ENCODE assay signal across 18 cellular contexts in genomic region chr2:46856336-46856735, GRCh38. TPM values are rescaled to one million over a fixed set of nuclear protein-coding genes. Genes with fewer than 3 reads are reported as not detected.
A peak's percentile ranks its signal among the peaks of the same experiment; 100 is the strongest.
DNase-seq lines count a peak whose midpoint lies in the region; ATAC-seq, FAIRE-seq and TF ChIP-seq lines count a peak whose summit lies in the region.
"Had no signal": no experiment of that assay in that cellular context is flagged by ENCODE, and none has a peak within 500 bp of the region (broad histone marks: within the 10 kb centered on the region; RNA-seq: fewer than 3 reads in every experiment).

No MANE protein-coding gene starts in this region.

- TF ChIP-seq CTCF in left ventricle myocardium inferior (IDR thresholded peaks at IDR 0.05; ENCODE audit: borderline replicate concordance), result no peak
- TF ChIP-seq CTCF in keratinocyte (optimal IDR thresholded peaks at IDR 0.05 in 1 of 3, IDR thresholded peaks at IDR 0.05 in 1 of 3, conservative IDR thresholded peaks at IDR 0.05 in 1 of 3; ENCODE audit: extremely low read depth in 1 of 3, insufficient read depth in 2 of 3, low read length in 3 of 3), result no peak
- TF ChIP-seq CTCF in retinal pigment epithelial cell (conservative IDR thresholded peaks at IDR 0.05; ENCODE audit: low read depth, low read length), result no peak
- TF ChIP-seq CTCF in endodermal cell (conservative IDR thresholded peaks at IDR 0.05), result no peak
- TF ChIP-seq CTCF in type B pancreatic cell (conservative IDR thresholded peaks at IDR 0.05), result no peak

- no peak overlapping the region for H3K4me3 ChIP-seq in left ventricle myocardium inferior
- H3K4me3 ChIP-seq in keratinocyte (ENCODE audit: control insufficient read depth in 2 of 3, extremely low read depth in 1 of 3, insufficient read depth in 2 of 3, low read depth in 1 of 3, low read length in 3 of 3), result no peak overlapping the region
- H3K4me3 ChIP-seq in retinal pigment epithelial cell (ENCODE audit: low read length), result no peak overlapping the region
- H3K4me3 ChIP-seq in endodermal cell (ENCODE audit: low read length), result no peak overlapping the region
- H3K4me3 ChIP-seq: dorsolateral prefrontal cortex had no signal

- H3K36me3 Mint-ChIP-seq in endodermal cell (ENCODE audit: low read depth), result no peaks in the 10 kb centered on the region
- no peaks in the 10 kb centered on the region for H3K36me3 Mint-ChIP-seq in T-helper 2 cell treated with Interferon-gamma antibody and Interleukin-4, amounts not matched to agents 5 μg/mL and 100 μg/mL, for 36 hours (ENCODE audit: low read depth)
- H3K36me3 Mint-ChIP-seq in type B pancreatic cell, result no peaks in the 10 kb centered on the region
- H3K36me3 Mint-ChIP-seq: stimulated activated effector memory CD8-positive, alpha-beta T cell treated with anti-CD3 and anti-CD28 coated beads, Interleukin-12 subunit alpha, Interleukin-12 subunit beta, amount 100 ng/mL, for 72 hours had no signal

- no peak overlapping the region for H3K4me3 Mint-ChIP-seq in endodermal cell
- H3K4me3 Mint-ChIP-seq in T-helper 2 cell treated with Interferon-gamma antibody and Interleukin-4, amounts not matched to agents 5 μg/mL and 100 μg/mL, for 36 hours, result no peak overlapping the region
- no peak overlapping the region for H3K4me3 Mint-ChIP-seq in type B pancreatic cell
- H3K4me3 Mint-ChIP-seq: stimulated activated effector memory CD8-positive, alpha-beta T cell treated with anti-CD3 and anti-CD28 coated beads, Interleukin-12 subunit alpha, Interleukin-12 subunit beta, amount 100 ng/mL, for 72 hours had no signal

- dilution Hi-C loops in keratinocyte (cut with MboI; ENCODE audit: extremely low pct_ligation_motif_present, low sequenced_read_pairs), result no loop called here

- H3K9me3 ChIP-seq in left ventricle myocardium inferior (replicated peaks), result no peaks in the 10 kb centered on the region
- peaks cover 2% of the 10 kb centered on the region for H3K9me3 ChIP-seq in keratinocyte (ENCODE audit: control insufficient read depth, low read depth, low read length)
- no peaks in the 10 kb centered on the region for H3K9me3 ChIP-seq in endodermal cell (ENCODE audit: control insufficient read depth, low read length)

- H3K79me2 ChIP-seq in keratinocyte (ENCODE audit: control insufficient read depth, insufficient read depth, low read length), result no peaks in the 10 kb centered on the region

- H3K27me3 Mint-ChIP-seq in endodermal cell (ENCODE audit: insufficient read depth) (no peaks in the 10 kb centered on the region), type B pancreatic cell (no peaks in the 10 kb centered on the region)
- peaks cover 15% of the 10 kb centered on the region for H3K27me3 Mint-ChIP-seq in T-helper 2 cell treated with Interferon-gamma antibody and Interleukin-4, amounts not matched to agents 5 μg/mL and 100 μg/mL, for 36 hours (ENCODE audit: low read depth)

- H3K4me1 Mint-ChIP-seq in endodermal cell (no peaks in the 10 kb centered on the region), type B pancreatic cell (ENCODE audit: unreplicated experiment) (peaks cover 16% of the 10 kb centered on the region)
- no peaks in the 10 kb centered on the region for H3K4me1 Mint-ChIP-seq in T-helper 2 cell treated with Interferon-gamma antibody and Interleukin-4, amounts not matched to agents 5 μg/mL and 100 μg/mL, for 36 hours (ENCODE audit: low read depth)
- H3K4me1 Mint-ChIP-seq: stimulated activated effector memory CD8-positive, alpha-beta T cell treated with anti-CD3 and anti-CD28 coated beads, Interleukin-12 subunit alpha, Interleukin-12 subunit beta, amount 100 ng/mL, for 72 hours had no signal

- no peak overlapping the region for H3K27ac Mint-ChIP-seq in endodermal cell
- H3K27ac Mint-ChIP-seq in T-helper 2 cell treated with Interferon-gamma antibody and Interleukin-4, amounts not matched to agents 5 μg/mL and 100 μg/mL, for 36 hours, result no peak overlapping the region
- no peak overlapping the region for H3K27ac Mint-ChIP-seq in type B pancreatic cell
- H3K27ac Mint-ChIP-seq: stimulated activated effector memory CD8-positive, alpha-beta T cell treated with anti-CD3 and anti-CD28 coated beads, Interleukin-12 subunit alpha, Interleukin-12 subunit beta, amount 100 ng/mL, for 72 hours had no signal

- H3K27ac ChIP-seq in left ventricle myocardium inferior (replicated peaks) (peak overlapping the region; percentile 92), keratinocyte (ENCODE audit: control insufficient read depth, insufficient read depth, low read length) (peak overlapping the region; percentile 95), endodermal cell (ENCODE audit: low read depth, low read length) (no peak overlapping the region)

- intact Hi-C loops in left ventricle myocardium inferior (cut with micrococcal nuclease) (no loop called here), Right ventricle myocardium superior (cut with DNase I) (no loop called here)

- peak overlapping the region; percentile 94 for H3K4me2 ChIP-seq in keratinocyte (ENCODE audit: control insufficient read depth, extremely low read depth, insufficient read depth, low read depth, low read length)

- no peaks in the 10 kb centered on the region for H3K9me1 ChIP-seq in keratinocyte (ENCODE audit: control insufficient read depth, extremely low read depth, insufficient read depth, low read length)

- H3K27me3 ChIP-seq in left ventricle myocardium inferior (ENCODE audit: low read depth) (no peaks in the 10 kb centered on the region), keratinocyte (ENCODE audit: control insufficient read depth, extremely low read depth, insufficient read depth, low read length) (no peaks in the 10 kb centered on the region), endodermal cell (ENCODE audit: control insufficient read depth, insufficient read depth, low read length, poor library complexity, severe bottlenecking) (no peaks in the 10 kb centered on the region)
- H3K27me3 ChIP-seq: dorsolateral prefrontal cortex had no signal

- ATAC-seq in Right ventricle myocardium superior (ENCODE audit: poor library complexity), result no peak
- ATAC-seq in GM18858 (IDR thresholded peaks at IDR 0.05; ENCODE audit: unreplicated experiment), result no peak
- ATAC-seq: stimulated activated effector memory CD8-positive, alpha-beta T cell treated with anti-CD3 and anti-CD28 coated beads, Interleukin-12 subunit alpha, Interleukin-12 subunit beta, amount 100 ng/mL, for 72 hours had no signal

- no peak for FAIRE-seq in keratinocyte (lab: Jason Lieb, UNC)
- FAIRE-seq: A204.1 had no signal

- H3K36me3 ChIP-seq in left ventricle myocardium inferior (no peaks in the 10 kb centered on the region), keratinocyte (ENCODE audit: control insufficient read depth in 2 of 2, extremely low read depth in 1 of 2, insufficient read depth in 2 of 2, low read length in 2 of 2) (no peaks in the 10 kb centered on the region), endodermal cell (ENCODE audit: control insufficient read depth, insufficient read depth, low read length) (no peaks in the 10 kb centered on the region)

- H3K4me1 ChIP-seq in left ventricle myocardium inferior, result peaks cover 38% of the 10 kb centered on the region
- peaks cover 34% of the 10 kb centered on the region for H3K4me1 ChIP-seq in keratinocyte (ENCODE audit: control insufficient read depth, extremely low read depth, insufficient read depth, low read length)
- H3K4me1 ChIP-seq in endodermal cell (ENCODE audit: control insufficient read depth, insufficient read depth, low read length), result no peaks in the 10 kb centered on the region

- H3K9me3 Mint-ChIP-seq in endodermal cell (peaks cover 2% of the 10 kb centered on the region), type B pancreatic cell (no peaks in the 10 kb centered on the region)
- no peaks in the 10 kb centered on the region for H3K9me3 Mint-ChIP-seq in T-helper 2 cell treated with Interferon-gamma antibody and Interleukin-4, amounts not matched to agents 5 μg/mL and 100 μg/mL, for 36 hours
- H3K9me3 Mint-ChIP-seq: stimulated activated effector memory CD8-positive, alpha-beta T cell treated with anti-CD3 and anti-CD28 coated beads, Interleukin-12 subunit alpha, Interleukin-12 subunit beta, amount 100 ng/mL, for 72 hours had no signal

- WGBS in endodermal cell (ENCODE audit: insufficient coverage in 1 of 2, insufficient read length in 1 of 2), 2 experiments, result 89 to 100% methylated on average over 1 to 3 of the region's 3 CpGs

- H3K9ac ChIP-seq in keratinocyte (ENCODE audit: control insufficient read depth, extremely low read depth, insufficient read depth, low read length), result peak overlapping the region; percentile 31
- no peak overlapping the region for H3K9ac ChIP-seq in endodermal cell (ENCODE audit: extremely low read depth, low read length, poor library complexity, severe bottlenecking)

- H4K20me1 ChIP-seq in keratinocyte (ENCODE audit: control insufficient read depth, extremely low read depth, insufficient read depth, low read length), result no peaks in the 10 kb centered on the region

- H2AFZ ChIP-seq in keratinocyte (ENCODE audit: control insufficient read depth, low read length), result no peak overlapping the region

- DNase-seq in left ventricle myocardium inferior, result no peak
- DNase-seq in Right ventricle myocardium superior, result no peak
- DNase-seq in keratinocyte (ENCODE audit: low read depth, low spot score), result no peak
- peak; percentile 50 for DNase-seq in retinal pigment epithelial cell (ENCODE audit: low read depth)
- no peak for DNase-seq in endodermal cell
- DNase-seq in T-helper 2 cell treated with Interferon-gamma antibody and Interleukin-4, amounts not matched to agents 5 μg/mL and 100 μg/mL, for 36 hours (ENCODE audit: low spot score), result no peak
- no peak for DNase-seq in type B pancreatic cell (ENCODE audit: extremely low spot score, unreplicated experiment)
- DNase-seq: activated CD4-positive, CD25-positive, alpha-beta regulatory T cell; activated effector memory CD4-positive, alpha-beta T cell treated with Interleukin-2 at 50 U/mL for 16 hours; dorsolateral prefrontal cortex; foreskin fibroblast; GF-D8; HCEC 1CT; NCI-H774; T-helper 1 cell had no signal

RNA-seq across cellular contexts. Expression of gene MCFD2, which starts 59.3 kb away (rescaled TPM):
- 61.2 TPM for total RNA-seq in left ventricle myocardium inferior
- 57.1 TPM for total RNA-seq in Right ventricle myocardium superior
- 77.7 to 132 TPM (median 79.3 TPM) in 3 replicates for polyA plus RNA-seq in keratinocyte
- 37.1 TPM for polyA plus RNA-seq in keratinocyte (2011; ENCODE audit: low read depth)
- 47.2 and 86.9 TPM in 2 replicates for polyA plus RNA-seq in keratinocyte (2011; cell fraction: cytosol; rRNA removed)
- 66.7 and 79.6 TPM in 2 replicates for polyA plus RNA-seq in keratinocyte (2011; cell fraction: nucleus; rRNA removed)
- 32.9 and 72.5 TPM in 2 replicates for polyA plus RNA-seq in keratinocyte (2012; ENCODE audit: low replicate concordance)
- polyA minus RNA-seq in keratinocyte, result 67.9 to 134 TPM (median 90.8 TPM) in 3 replicates
- 61.0 TPM for polyA minus RNA-seq in keratinocyte (2011; cell fraction: cytosol; rRNA and poly(A)+ RNA removed)
- polyA minus RNA-seq in keratinocyte (2011; cell fraction: nucleus; rRNA and poly(A)+ RNA removed), result 59.9 and 90.0 TPM in 2 replicates
- 10 to 100 TPM; 82.4 to 82.9 TPM for total RNA-seq in endodermal cell
- 73.4 TPM for polyA plus RNA-seq in endodermal cell (2013, experiment 1 of 2)
- polyA plus RNA-seq in endodermal cell (2013, experiment 2 of 2), result 71.3 TPM
- total RNA-seq in type B pancreatic cell (ENCODE audit: low replicate concordance), result 66.7 and 72.4 TPM in 2 replicates
